In genomic region chr4:118734491-118735205, GRCh38 we compare ENCODE assay signal across 20 cellular contexts. TPM values are rescaled to one million over a fixed set of nuclear protein-coding genes. Genes with fewer than 3 reads are reported as not detected.
DNase-seq lines count a peak whose midpoint lies in the region; ATAC-seq and TF ChIP-seq lines count a peak whose summit lies in the region.
"Had no signal": no experiment of that assay in that cellular context is flagged by ENCODE, and none has a peak within 500 bp of the region (broad histone marks: within the 10 kb centered on the region; RNA-seq: fewer than 3 reads in every experiment).

No MANE protein-coding gene starts in this region.

- peaks cover 54% of the 10 kb centered on the region for H3K36me3 Mint-ChIP-seq in osteocyte (ENCODE audit: unreplicated experiment)

- peak overlapping the region; percentile 79 for H3K27ac Mint-ChIP-seq in osteocyte (ENCODE audit: unreplicated experiment)
- H3K27ac Mint-ChIP-seq: IgD-negative memory B cell had no signal

- TF ChIP-seq CTCF in C4-2B (conservative IDR thresholded peaks at IDR 0.05) (no peak), VCaP (conservative IDR thresholded peaks at IDR 0.05) (no peak), osteocyte (IDR thresholded peaks at IDR 0.05) (no peak)

- H3K27ac ChIP-seq in C4-2B (peak overlapping the region; percentile 45), VCaP (peak overlapping the region; percentile 26)
- H3K27ac ChIP-seq: BLaER1, RWPE1, SJCRH30 had no signal

- no peaks in the 10 kb centered on the region for H3K9me3 Mint-ChIP-seq in osteocyte (ENCODE audit: unreplicated experiment)
- H3K9me3 Mint-ChIP-seq: IgD-negative memory B cell had no signal

- peaks cover 58% of the 10 kb centered on the region for H3K4me1 Mint-ChIP-seq in osteocyte (ENCODE audit: unreplicated experiment)
- H3K4me1 Mint-ChIP-seq: IgD-negative memory B cell had no signal

- no peak overlapping the region for H3K4me3 Mint-ChIP-seq in osteocyte (ENCODE audit: unreplicated experiment)
- H3K4me3 Mint-ChIP-seq: IgD-negative memory B cell had no signal

- ATAC-seq in GM18870 (IDR thresholded peaks at IDR 0.05; ENCODE audit: unreplicated experiment) (no peak), GM19328 (IDR thresholded peaks at IDR 0.05; ENCODE audit: unreplicated experiment) (no peak)
- ATAC-seq: PC-3 had no signal

- H3K27me3 Mint-ChIP-seq in osteocyte (ENCODE audit: unreplicated experiment), result no peaks in the 10 kb centered on the region
- H3K27me3 Mint-ChIP-seq: IgD-negative memory B cell had no signal

- DNase-seq in iris pigment epithelial cell (ENCODE audit: low read depth) (peak; percentile 69), osteocyte (ENCODE audit: extremely low spot score, unreplicated experiment) (no peak)
- DNase-seq in activated CD4-positive, CD25-positive, alpha-beta regulatory T cell treated with anti-CD3 and anti-CD28 coated beads, Interleukin-2, amount 50 U/mL, for 72 hours, result no peak
- DNase-seq in activated effector memory CD4-positive, alpha-beta T cell treated with anti-CD3 and anti-CD28 coated beads, Interleukin-2, amount 50 U/mL, for 16 hours, result no peak
- DNase-seq: DMS 273 treated with DMSO at 0.1 percent for 48 hours, Kasumi-1, MM.1S, NCI-H1092 treated with DMSO at 0.1 percent for 48 hours, NCI-H1694, NCI-H510A treated with DMSO at 0.1 percent for 48 hours, NCI-H82, PC-3, SJCRH30 had no signal

RNA-seq across cellular contexts. Expression of gene METTL14, which starts 49.5 kb away (rescaled TPM):
- 52.0 and 54.5 TPM in 2 replicates for total RNA-seq in osteocyte
